1 cellular context compared by ENCODE assay signal in the genomic region with DNA sequence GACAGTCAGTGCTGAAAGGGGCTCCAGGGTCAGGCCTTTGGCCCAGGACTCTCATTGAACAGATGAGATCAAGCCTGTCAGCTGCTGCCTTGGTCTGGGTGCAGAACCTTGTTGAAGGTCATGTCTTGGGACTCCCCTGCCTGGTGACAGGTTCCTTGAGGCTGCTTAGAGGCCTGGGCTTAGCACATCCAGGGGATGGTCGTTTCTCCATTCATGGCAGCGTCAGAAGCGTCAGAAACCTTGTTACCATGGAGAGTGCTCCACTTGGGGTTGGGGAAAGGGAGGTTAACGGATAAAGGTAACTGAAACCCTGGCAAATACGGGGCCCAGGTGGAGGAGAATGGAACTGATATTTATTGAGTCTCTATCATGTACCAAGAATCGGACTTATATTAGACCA.
A peak's percentile ranks its signal among the peaks of the same experiment; 100 is the strongest.
TF ChIP-seq lines count a peak whose summit lies in the region.

No MANE protein-coding gene starts in this region.

TF ChIP-seq in GM12878, 131 proteins besides CTCF, POLR2A, EP300 and RAD21:
- TF ChIP-seq PAX8 (IDR thresholded peaks at IDR 0.05) = no peak
- no peak for TF ChIP-seq KDM1A (IDR thresholded peaks at IDR 0.05; ENCODE audit: borderline replicate concordance)
- TF ChIP-seq, protein P1, sequence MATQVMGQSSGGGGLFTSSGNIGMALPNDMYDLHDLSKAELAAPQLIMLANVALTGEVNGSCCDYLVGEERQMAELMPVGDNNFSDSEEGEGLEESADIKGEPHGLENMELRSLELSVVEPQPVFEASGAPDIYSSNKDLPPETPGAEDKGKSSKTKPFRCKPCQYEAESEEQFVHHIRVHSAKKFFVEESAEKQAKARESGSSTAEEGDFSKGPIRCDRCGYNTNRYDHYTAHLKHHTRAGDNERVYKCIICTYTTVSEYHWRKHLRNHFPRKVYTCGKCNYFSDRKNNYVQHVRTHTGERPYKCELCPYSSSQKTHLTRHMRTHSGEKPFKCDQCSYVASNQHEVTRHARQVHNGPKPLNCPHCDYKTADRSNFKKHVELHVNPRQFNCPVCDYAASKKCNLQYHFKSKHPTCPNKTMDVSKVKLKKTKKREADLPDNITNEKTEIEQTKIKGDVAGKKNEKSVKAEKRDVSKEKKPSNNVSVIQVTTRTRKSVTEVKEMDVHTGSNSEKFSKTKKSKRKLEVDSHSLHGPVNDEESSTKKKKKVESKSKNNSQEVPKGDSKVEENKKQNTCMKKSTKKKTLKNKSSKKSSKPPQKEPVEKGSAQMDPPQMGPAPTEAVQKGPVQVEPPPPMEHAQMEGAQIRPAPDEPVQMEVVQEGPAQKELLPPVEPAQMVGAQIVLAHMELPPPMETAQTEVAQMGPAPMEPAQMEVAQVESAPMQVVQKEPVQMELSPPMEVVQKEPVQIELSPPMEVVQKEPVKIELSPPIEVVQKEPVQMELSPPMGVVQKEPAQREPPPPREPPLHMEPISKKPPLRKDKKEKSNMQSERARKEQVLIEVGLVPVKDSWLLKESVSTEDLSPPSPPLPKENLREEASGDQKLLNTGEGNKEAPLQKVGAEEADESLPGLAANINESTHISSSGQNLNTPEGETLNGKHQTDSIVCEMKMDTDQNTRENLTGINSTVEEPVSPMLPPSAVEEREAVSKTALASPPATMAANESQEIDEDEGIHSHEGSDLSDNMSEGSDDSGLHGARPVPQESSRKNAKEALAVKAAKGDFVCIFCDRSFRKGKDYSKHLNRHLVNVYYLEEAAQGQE (IDR thresholded peaks at IDR 0.05; ENCODE audit: low read depth, low read length) = peak; percentile 17; the same call in 1 of the 2 replicates
- no peak for TF ChIP-seq SREBF2 (IDR thresholded peaks at IDR 0.05; ENCODE audit: low read length)
- TF ChIP-seq, protein P2, sequence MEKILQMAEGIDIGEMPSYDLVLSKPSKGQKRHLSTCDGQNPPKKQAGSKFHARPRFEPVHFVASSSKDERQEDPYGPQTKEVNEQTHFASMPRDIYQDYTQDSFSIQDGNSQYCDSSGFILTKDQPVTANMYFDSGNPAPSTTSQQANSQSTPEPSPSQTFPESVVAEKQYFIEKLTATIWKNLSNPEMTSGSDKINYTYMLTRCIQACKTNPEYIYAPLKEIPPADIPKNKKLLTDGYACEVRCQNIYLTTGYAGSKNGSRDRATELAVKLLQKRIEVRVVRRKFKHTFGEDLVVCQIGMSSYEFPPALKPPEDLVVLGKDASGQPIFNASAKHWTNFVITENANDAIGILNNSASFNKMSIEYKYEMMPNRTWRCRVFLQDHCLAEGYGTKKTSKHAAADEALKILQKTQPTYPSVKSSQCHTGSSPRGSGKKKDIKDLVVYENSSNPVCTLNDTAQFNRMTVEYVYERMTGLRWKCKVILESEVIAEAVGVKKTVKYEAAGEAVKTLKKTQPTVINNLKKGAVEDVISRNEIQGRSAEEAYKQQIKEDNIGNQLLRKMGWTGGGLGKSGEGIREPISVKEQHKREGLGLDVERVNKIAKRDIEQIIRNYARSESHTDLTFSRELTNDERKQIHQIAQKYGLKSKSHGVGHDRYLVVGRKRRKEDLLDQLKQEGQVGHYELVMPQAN (conservative IDR thresholded peaks at IDR 0.05) = no peak
- TF ChIP-seq NFIC (IDR thresholded peaks at IDR 0.05; ENCODE audit: low read depth, low read length) = no peak
- TF ChIP-seq, protein P3, sequence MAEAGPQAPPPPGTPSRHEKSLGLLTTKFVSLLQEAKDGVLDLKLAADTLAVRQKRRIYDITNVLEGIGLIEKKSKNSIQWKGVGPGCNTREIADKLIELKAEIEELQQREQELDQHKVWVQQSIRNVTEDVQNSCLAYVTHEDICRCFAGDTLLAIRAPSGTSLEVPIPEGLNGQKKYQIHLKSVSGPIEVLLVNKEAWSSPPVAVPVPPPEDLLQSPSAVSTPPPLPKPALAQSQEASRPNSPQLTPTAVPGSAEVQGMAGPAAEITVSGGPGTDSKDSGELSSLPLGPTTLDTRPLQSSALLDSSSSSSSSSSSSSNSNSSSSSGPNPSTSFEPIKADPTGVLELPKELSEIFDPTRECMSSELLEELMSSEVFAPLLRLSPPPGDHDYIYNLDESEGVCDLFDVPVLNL (IDR thresholded peaks at IDR 0.05; ENCODE audit: low read depth, low read length) = no peak
- no peak for TF ChIP-seq JUND (IDR thresholded peaks at IDR 0.05; ENCODE audit: low read depth, low read length)
- no peak for TF ChIP-seq PAX5 (IDR thresholded peaks at IDR 0.05; ENCODE audit: borderline replicate concordance, low read depth, low read length)
- no peak for TF ChIP-seq YY1 (IDR thresholded peaks at IDR 0.05; ENCODE audit: low read depth, low read length)
- 0 out of 2 replicates have a peak, but pooled peaks have one; percentile 4 for TF ChIP-seq BCL11A (IDR thresholded peaks at IDR 0.05; ENCODE audit: low read depth, low read length)
- TF ChIP-seq, protein P4, sequence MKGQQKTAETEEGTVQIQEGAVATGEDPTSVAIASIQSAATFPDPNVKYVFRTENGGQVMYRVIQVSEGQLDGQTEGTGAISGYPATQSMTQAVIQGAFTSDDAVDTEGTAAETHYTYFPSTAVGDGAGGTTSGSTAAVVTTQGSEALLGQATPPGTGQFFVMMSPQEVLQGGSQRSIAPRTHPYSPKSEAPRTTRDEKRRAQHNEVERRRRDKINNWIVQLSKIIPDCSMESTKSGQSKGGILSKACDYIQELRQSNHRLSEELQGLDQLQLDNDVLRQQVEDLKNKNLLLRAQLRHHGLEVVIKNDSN (IDR thresholded peaks at IDR 0.05; ENCODE audit: borderline replicate concordance, extremely low read length, insufficient read depth, low read depth, low read length) = no peak
